ENCODE assay signal across 8 cellular contexts in genomic region chr10:116648903-116649302, GRCh38. TPM values are rescaled to one million over a fixed set of nuclear protein-coding genes. Genes with fewer than 3 reads are reported as not detected.
"Had no signal": no experiment of that assay in that cellular context is flagged by ENCODE, and none has a peak within 500 bp of the region (broad histone marks: within the 10 kb centered on the region; RNA-seq: fewer than 3 reads in every experiment).

No MANE protein-coding gene starts in this region.

- H3K4me3 ChIP-seq: GM12878 had no signal

- FAIRE-seq: G401.6, GM12878, GM12891, GM12892, GM18507 had no signal

- ATAC-seq: GM12878 had no signal

- DNase-seq: GDM1, GF-D8 had no signal

RNA-seq across cellular contexts. Expression of gene PNLIPRP2, which starts 28.1 kb away (rescaled TPM):
- total RNA-seq: G401 had no signal
- polyA plus RNA-seq: GM12878 had no signal

RNA-seq across cellular contexts. Expression of gene PNLIPRP1, which starts 58.1 kb away (rescaled TPM):
- total RNA-seq: G401 had no signal
- polyA plus RNA-seq: GM12878 had no signal
